In genomic region chr5:51382759-51383493, GRCh38 we compare ENCODE assay signal across 8 cellular contexts. TPM values are rescaled to one million over a fixed set of nuclear protein-coding genes. Genes with fewer than 3 reads are reported as not detected.
DNase-seq lines count a peak whose midpoint lies in the region; ATAC-seq and TF ChIP-seq lines count a peak whose summit lies in the region.

ISL1 (plus strand) TSS chr5:51383448; CDS start chr5:51383672, 224 bp downstream.

- H3K36me3 Mint-ChIP-seq in HFFc6 (ENCODE audit: low read depth) = no peaks in the 10 kb centered on the region

- ATAC-seq in HG02973 (IDR thresholded peaks at IDR 0.05; ENCODE audit: unreplicated experiment) = no peak
- ATAC-seq in HG02571 (IDR thresholded peaks at IDR 0.05; ENCODE audit: unreplicated experiment) = no peak

- H3K27me3 ChIP-seq in NT2/D1 (ENCODE audit: insufficient read depth, insufficient read length) = peaks cover 98% of the 10 kb centered on the region
- peaks cover 94% of the 10 kb centered on the region for H3K27me3 ChIP-seq in mucosa of stomach (ENCODE audit: control insufficient read depth, insufficient read depth, low read length)

- H3K4me3 ChIP-seq in AG10803 (ENCODE audit: low read length) = peak within 1 kb of the TSS; percentile 58
- peak within 1 kb of the TSS; percentile 62 for H3K4me3 ChIP-seq in NT2/D1 (ENCODE audit: insufficient read length, low read depth)
- H3K4me3 ChIP-seq in epithelial cell of esophagus (ENCODE audit: low read length) = peak within 1 kb of the TSS; percentile 60
- H3K4me3 ChIP-seq in mucosa of stomach (ENCODE audit: low read length) = peak within 1 kb of the TSS; percentile 27

- H3K4me1 ChIP-seq in NT2/D1 (ENCODE audit: insufficient read depth, insufficient read length) (no peaks in the 10 kb centered on the region), mucosa of stomach (ENCODE audit: control insufficient read depth, insufficient read depth, low read length) (peaks cover 3% of the 10 kb centered on the region)

- H3K27ac Mint-ChIP-seq in HFFc6 = peak within 1 kb of the TSS; percentile 90

- peaks cover 74% of the 10 kb centered on the region for H3K4me1 Mint-ChIP-seq in HFFc6 (ENCODE audit: low read depth)

- H3K36me3 ChIP-seq in NT2/D1 (ENCODE audit: insufficient read depth, insufficient read length, low read length) (no peaks in the 10 kb centered on the region), mucosa of stomach (ENCODE audit: control insufficient read depth, insufficient read depth, low read length) (no peaks in the 10 kb centered on the region)

- H3K9me3 Mint-ChIP-seq in HFFc6 = no peaks in the 10 kb centered on the region

- peaks cover 10% of the 10 kb centered on the region for H3K27me3 Mint-ChIP-seq in HFFc6 (ENCODE audit: insufficient read depth)

- no peak for TF ChIP-seq CTCF in AG10803 (conservative IDR thresholded peaks at IDR 0.05; ENCODE audit: low read length)
- no peak for TF ChIP-seq CTCF in HFFc6 (IDR thresholded peaks at IDR 0.05)
- no peak for TF ChIP-seq CTCF in epithelial cell of esophagus (IDR thresholded peaks at IDR 0.05; ENCODE audit: insufficient read depth, low read depth, low read length, missing control alignments)

- peak within 1 kb of the TSS; percentile 98 for H3K4me3 Mint-ChIP-seq in HFFc6

- H3K9ac ChIP-seq in NT2/D1 (ENCODE audit: insufficient read length, low read depth) (peak within 1 kb of the TSS; percentile 56), mucosa of stomach (ENCODE audit: low read length) (peak within 1 kb of the TSS; percentile 77)

- no peaks in the 10 kb centered on the region for H3K9me3 ChIP-seq in NT2/D1 (ENCODE audit: insufficient read depth, low read length)
- H3K9me3 ChIP-seq in mucosa of stomach (ENCODE audit: control insufficient read depth, low read length) = no peaks in the 10 kb centered on the region

- DNase-seq in AG10803 (ENCODE audit: low read depth) (peak; percentile 61), HFFc6 (peak; percentile 94), NT2/D1 (ENCODE audit: low read depth, low spot score) (peak; percentile 74), epithelial cell of esophagus (ENCODE audit: low read depth) (peak; percentile 98), ureter (ENCODE audit: low spot score) (no peak)

RNA-seq across cellular contexts. Expression of gene ISL1, which starts in this region (rescaled TPM):
- 1 to 10 TPM in 2 of 6 experiments, under 1 TPM in 4; 0.48 to 4.1 (median 0.67) TPM for total RNA-seq in HFFc6 (2021; fragmentation: NEBNext Ultra II Directional; extraction: Animal tissue kit (Norgen Biotek cat#: 25700))
- total RNA-seq in ureter = 0.49 TPM
